23 cellular contexts compared by ENCODE assay signal in genomic region chr2:28182348-28182747, GRCh38.
"Had no signal": no experiment of that assay in that cellular context is flagged by ENCODE, and none has a peak within 500 bp of the region (broad histone marks: within the 10 kb centered on the region; RNA-seq: fewer than 3 reads in every experiment).

No MANE protein-coding gene starts in this region.

- H3K4me3 ChIP-seq: coronary artery, dorsolateral prefrontal cortex, esophagus squamous epithelium, gastrocnemius medialis, heart right ventricle, left lung, lower lobe of right lung, mucosa of descending colon had no signal

- H3K27me3 ChIP-seq: dorsolateral prefrontal cortex, esophagus squamous epithelium, gastrocnemius medialis, heart right ventricle, left lung had no signal

- H3K4me3 Mint-ChIP-seq: mesothelial cell of epicardium had no signal

- DNase-seq: dermis blood vessel endothelial cell; dorsolateral prefrontal cortex; effector CD4-positive, alpha-beta T cell; effector memory CD4-positive, alpha-beta T cell; esophagus squamous epithelium; foreskin fibroblast; foreskin melanocyte; gastrocnemius medialis; glutamatergic neuron; heart right ventricle; hippocampal formation; left cardiac atrium; left lung; left ventricle myocardium superior; lower lobe of right lung; mesenchymal stem cell; mucosa of descending colon had no signal

- H3K9me3 ChIP-seq: esophagus squamous epithelium, gastrocnemius medialis had no signal

- H3K4me1 ChIP-seq: heart right ventricle, left lung, lower lobe of right lung had no signal

- H3K27ac ChIP-seq: coronary artery, dorsolateral prefrontal cortex, esophagus squamous epithelium, gastrocnemius medialis, heart right ventricle, left lung, lower lobe of right lung had no signal

- H3K36me3 ChIP-seq: esophagus squamous epithelium, gastrocnemius medialis, left lung, lower lobe of right lung had no signal

- FAIRE-seq: colon, endothelial cell of umbilical vein, islet of Langerhans, keratinocyte had no signal

- H3K27ac Mint-ChIP-seq: mesothelial cell of epicardium had no signal

- H3K4me1 Mint-ChIP-seq: mesothelial cell of epicardium had no signal

- ATAC-seq: gastrocnemius medialis, heart right ventricle, left cardiac atrium, left lung, left ventricle myocardium superior, lower lobe of right lung, mucosa of descending colon had no signal
